8 cellular contexts compared by ENCODE assay signal in genomic region chr14:59189281-59189821, GRCh38.
A peak's percentile ranks its signal among the peaks of the same experiment; 100 is the strongest.
DNase-seq lines count a peak whose midpoint lies in the region; ATAC-seq, FAIRE-seq and TF ChIP-seq lines count a peak whose summit lies in the region.

No MANE protein-coding gene starts in this region.

- H3K27ac ChIP-seq in caudate nucleus (ENCODE audit: low read depth, low read length) (peak overlapping the region; percentile 72), layer of hippocampus (ENCODE audit: low read depth, low read length) (peak overlapping the region; percentile 84)

- no peaks in the 10 kb centered on the region for H3K27me3 ChIP-seq in layer of hippocampus (ENCODE audit: control insufficient read depth, insufficient read depth, low read length)

- peak; percentile 47 for DNase-seq in ELF-1 (ENCODE audit: low read depth, low spot score)
- peak in 3 of 5 experiments; percentile 5 to 36 (median 16) for DNase-seq in T-helper 2 cell
- peak in 32 of 61 donors; percentile 4 to 69 (median 35) for DNase-seq in caudate nucleus (lab: John Stamatoyannopoulos, UW)
- DNase-seq in stimulated activated CD4-positive, alpha-beta T cell treated with anti-CD3 and anti-CD28 coated beads, Interleukin-2, amount 100 ng/mL, for 4 hours (ENCODE audit: low read depth) = peak; percentile 8
- no peak for DNase-seq in D721Med (ENCODE audit: insufficient read length, low spot score)
- no peak for DNase-seq in NCI-H187 treated with DMSO at 0.1 percent for 48 hours (lab: John Stamatoyannopoulos, UW)

- TF ChIP-seq CTCF in D721Med (IDR thresholded peaks at IDR 0.05; ENCODE audit: insufficient read depth, missing control alignments) = no peak

- FAIRE-seq in D721Med (lab: Jason Lieb, UNC) = no peak

- ATAC-seq in HG02970 (IDR thresholded peaks at IDR 0.05; ENCODE audit: low FRiP score, unreplicated experiment) = peak; percentile 2

Comparison
In these comparisons a context has a peak if more than half of its experiments do, and no peak if none do; other contexts are left out.
1. DNase-seq: peak in ELF-1 (single experiment), T-helper 2 cell (3 of 5), caudate nucleus (32 of 61) and stimulated activated CD4-positive, alpha-beta T cell treated with anti-CD3 and anti-CD28 coated beads, Interleukin-2, amount 100 ng/mL, for 4 hours (single experiment); none in D721Med (single experiment) and NCI-H187 treated with DMSO at 0.1 percent for 48 hours (single experiment).